In the genomic region with DNA sequence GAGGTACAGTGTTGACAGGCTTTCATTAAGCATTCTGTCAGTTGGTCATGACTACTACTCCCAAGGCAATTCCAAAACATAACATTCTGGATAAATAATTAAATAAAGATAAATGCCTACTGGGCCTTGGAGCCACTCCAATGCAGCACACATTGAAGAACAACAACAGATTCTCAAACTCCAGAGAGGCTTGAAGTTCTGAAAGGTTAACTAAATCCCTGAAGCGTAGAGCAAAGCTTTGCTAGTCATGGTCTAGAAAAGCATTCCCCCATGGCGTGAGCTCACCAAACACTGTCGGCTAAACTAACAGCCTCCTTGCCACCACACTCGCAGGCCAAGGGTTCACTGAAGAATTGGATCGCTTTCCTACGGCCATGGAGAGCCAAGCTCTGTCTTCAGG, we compare ENCODE assay signal across 22 cellular contexts.
"Had no signal": no experiment of that assay in that cellular context is flagged by ENCODE, and none has a peak within 500 bp of the region (broad histone marks: within the 10 kb centered on the region; RNA-seq: fewer than 3 reads in every experiment).

No MANE protein-coding gene starts in this region.

- H3K36me3 Mint-ChIP-seq: naive thymus-derived CD4-positive, alpha-beta T cell; stimulated activated effector memory CD8-positive, alpha-beta T cell treated with anti-CD3 and anti-CD28 coated beads, Interleukin-12 subunit alpha, Interleukin-12 subunit beta, amount 100 ng/mL, for 72 hours had no signal

- H3K27ac Mint-ChIP-seq: endodermal cell; naive thymus-derived CD4-positive, alpha-beta T cell; stimulated activated effector memory CD8-positive, alpha-beta T cell treated with anti-CD3 and anti-CD28 coated beads, Interleukin-12 subunit alpha, Interleukin-12 subunit beta, amount 100 ng/mL, for 72 hours had no signal

- ATAC-seq: heart left ventricle; left cardiac atrium; naive thymus-derived CD4-positive, alpha-beta T cell; stimulated activated effector memory CD8-positive, alpha-beta T cell treated with anti-CD3 and anti-CD28 coated beads, Interleukin-12 subunit alpha, Interleukin-12 subunit beta, amount 100 ng/mL, for 72 hours had no signal

- H3K27me3 ChIP-seq: heart left ventricle, right atrium auricular region, stomach had no signal

- H3K4me1 Mint-ChIP-seq: naive thymus-derived CD4-positive, alpha-beta T cell; stimulated activated effector memory CD8-positive, alpha-beta T cell treated with anti-CD3 and anti-CD28 coated beads, Interleukin-12 subunit alpha, Interleukin-12 subunit beta, amount 100 ng/mL, for 72 hours had no signal

- DNase-seq: central memory CD4-positive, alpha-beta T cell; effector CD4-positive, alpha-beta T cell; endodermal cell; foreskin melanocyte; heart left ventricle; hippocampal formation; left cardiac atrium; naive thymus-derived CD4-positive, alpha-beta T cell; posterior cingulate gyrus; small intestine; stimulated activated CD4-positive, alpha-beta T cell treated with anti-CD3 and anti-CD28 coated beads, Interleukin-4, amount 100 ng/mL, for 1 hour; stimulated activated CD8-positive, alpha-beta memory T cell treated with anti-CD3 and anti-CD28 coated beads, Interleukin-4, amount 100 ng/mL, for 48 hours; stomach; substantia nigra; trophoblast cell had no signal

- H3K4me3 ChIP-seq: coronary artery, heart left ventricle, right atrium auricular region, stomach, thoracic aorta had no signal

- H3K9me3 Mint-ChIP-seq: endodermal cell; naive thymus-derived CD4-positive, alpha-beta T cell; neural crest cell; stimulated activated effector memory CD8-positive, alpha-beta T cell treated with anti-CD3 and anti-CD28 coated beads, Interleukin-12 subunit alpha, Interleukin-12 subunit beta, amount 100 ng/mL, for 72 hours had no signal

- FAIRE-seq: endothelial cell of umbilical vein, small intestine, urothelium cell line had no signal

- H3K36me3 ChIP-seq: heart left ventricle, right atrium auricular region, stomach, thoracic aorta had no signal

- H3K4me3 Mint-ChIP-seq: endodermal cell; naive thymus-derived CD4-positive, alpha-beta T cell; neural crest cell; stimulated activated effector memory CD8-positive, alpha-beta T cell treated with anti-CD3 and anti-CD28 coated beads, Interleukin-12 subunit alpha, Interleukin-12 subunit beta, amount 100 ng/mL, for 72 hours had no signal
